Comparison of ENCODE assay signal across 8 cellular contexts in the genomic region with DNA sequence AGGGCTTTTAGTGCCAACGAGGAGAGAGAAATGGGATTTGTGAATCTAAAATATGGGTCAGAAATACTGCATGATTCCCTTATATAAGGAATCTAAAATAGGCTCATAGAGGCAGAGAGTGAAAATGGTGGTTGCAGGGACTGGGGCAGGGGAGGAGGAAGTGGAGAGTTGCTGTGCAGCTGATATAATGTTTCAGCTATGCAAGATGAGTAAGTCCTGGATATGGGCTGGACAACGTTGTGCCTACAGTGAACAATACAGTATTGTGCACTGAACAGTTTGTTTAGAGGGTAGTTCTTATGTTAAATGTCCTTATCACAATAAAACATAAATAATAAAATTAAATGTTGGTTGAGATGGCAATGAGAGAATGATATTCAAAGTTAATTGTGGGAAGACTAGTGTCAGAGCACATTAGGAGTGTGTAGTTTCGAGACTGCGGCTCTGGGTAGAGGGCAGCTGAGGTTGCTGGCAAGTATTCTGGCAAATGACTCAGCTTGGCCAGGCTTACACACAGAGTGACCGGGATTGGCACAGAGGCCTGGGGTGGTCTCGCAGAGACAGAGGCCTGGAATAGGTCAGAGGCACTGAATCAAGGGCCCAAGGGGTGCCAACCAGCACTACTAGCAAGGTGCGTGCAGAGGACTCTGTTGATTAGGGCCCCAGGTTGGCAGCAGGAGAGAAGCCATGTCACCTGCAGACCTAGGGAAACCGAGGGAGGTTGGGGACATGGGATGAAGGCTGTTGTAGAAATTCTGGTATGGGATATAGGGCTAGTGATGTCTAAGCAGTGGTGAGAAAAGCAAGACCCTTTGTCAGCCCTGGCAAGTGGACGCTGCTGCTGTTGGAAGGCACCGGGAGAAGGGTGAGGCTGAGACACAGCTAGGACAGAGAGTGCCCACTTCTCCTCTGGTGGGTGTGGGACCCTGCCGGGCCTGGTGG. TPM values are rescaled to one million over a fixed set of nuclear protein-coding genes. Genes with fewer than 3 reads are reported as not detected.
DNase-seq lines count a peak whose midpoint lies in the region; ATAC-seq and TF ChIP-seq lines count a peak whose summit lies in the region.

No MANE protein-coding gene starts in this region.

- H3K79me2 ChIP-seq in SK-N-SH (ENCODE audit: insufficient read depth) = peaks cover 8% of the 10 kb centered on the region

- H3K27ac Mint-ChIP-seq in activated CD4-positive, alpha-beta T cell treated with anti-CD3 and anti-CD28 coated beads, Interleukin-2, amount 10 ng/mL, durations not matched to agents 24 days and 14 days = no peak overlapping the region

- H3K9me3 ChIP-seq in SK-N-SH (no peaks in the 10 kb centered on the region), gastrocnemius medialis (no peaks in the 10 kb centered on the region)

- peak overlapping the region; percentile 75 to 95 for H3K27ac ChIP-seq in SK-N-SH (ENCODE audit: low read depth in 2 of 2, low read length in 1 of 2)
- H3K27ac ChIP-seq in foreskin keratinocyte = peak overlapping the region; percentile 65
- peak overlapping the region; percentile 84 to 94 (median 90) for H3K27ac ChIP-seq in gastrocnemius medialis

- TF ChIP-seq RAD21 in SK-N-SH (IDR thresholded peaks at IDR 0.05; ENCODE audit: low read length) = no peak

- ATAC-seq in HG02678 (IDR thresholded peaks at IDR 0.05; ENCODE audit: unreplicated experiment) (peak; percentile 54), foreskin keratinocyte (peak; percentile 89), gastrocnemius medialis (peak; percentile 52 to 55), GM19455 (IDR thresholded peaks at IDR 0.05; ENCODE audit: unreplicated experiment) (no peak)

- no peak for TF ChIP-seq CTCF in SK-N-SH (IDR thresholded peaks at IDR 0.05)
- TF ChIP-seq CTCF in foreskin keratinocyte (conservative IDR thresholded peaks at IDR 0.05) = no peak
- no peak for TF ChIP-seq CTCF in gastrocnemius medialis (IDR thresholded peaks at IDR 0.05 in 4 of 5, conservative IDR thresholded peaks at IDR 0.05 in 1 of 5)

- H3K4me1 ChIP-seq in SK-N-SH (ENCODE audit: control insufficient read depth in 1 of 2, insufficient read depth in 2 of 2, low read depth in 1 of 2, low read length in 1 of 2) (peaks cover 29 to 52% of the 10 kb centered on the region in 2 experiments; a peak in 3 of 4 replicates), foreskin keratinocyte (peaks cover 26% of the 10 kb centered on the region), gastrocnemius medialis (peaks cover 55 to 62% of the 10 kb centered on the region in 2 donors)

- H3K4me1 Mint-ChIP-seq in activated CD4-positive, alpha-beta T cell treated with anti-CD3 and anti-CD28 coated beads, Interleukin-2, amount 10 ng/mL, durations not matched to agents 24 days and 14 days = peaks cover 26% of the 10 kb centered on the region

- H3F3A ChIP-seq in SK-N-SH (replicated peaks; ENCODE audit: insufficient read depth) = peaks cover 20% of the 10 kb centered on the region

- peak overlapping the region; percentile 24 for H3K4me2 ChIP-seq in SK-N-SH

- H3K27me3 ChIP-seq in SK-N-SH (ENCODE audit: insufficient read depth) (no peaks in the 10 kb centered on the region), foreskin keratinocyte (no peaks in the 10 kb centered on the region), gastrocnemius medialis (no peaks in the 10 kb centered on the region)

- H3K36me3 ChIP-seq in SK-N-SH (replicated peaks in 1 of 2; ENCODE audit: control insufficient read depth in 1 of 2, insufficient read depth in 2 of 2, low read length in 1 of 2) (no peaks in the 10 kb centered on the region), gastrocnemius medialis (peaks cover 0 to 23% of the 10 kb centered on the region in 2 donors)

- no peaks in the 10 kb centered on the region for H3K36me3 Mint-ChIP-seq in activated CD4-positive, alpha-beta T cell treated with anti-CD3 and anti-CD28 coated beads, Interleukin-2, amount 10 ng/mL, durations not matched to agents 24 days and 14 days (ENCODE audit: low read depth)

- POLR2A ChIA-PET in SK-N-SH (lab: Yijun Ruan, JAX) = no interaction called here

- H3K27me3 Mint-ChIP-seq in activated CD4-positive, alpha-beta T cell treated with anti-CD3 and anti-CD28 coated beads, Interleukin-2, amount 10 ng/mL, durations not matched to agents 24 days and 14 days = no peaks in the 10 kb centered on the region

- in situ Hi-C loops in gastrocnemius medialis (cut with MboI; ENCODE audit: low sequenced_read_pairs in 4 of 4) = loop anchor here in 2 of 4 donors (25.0 kb wide), 2 partner anchors 1031 to 1569 kb away; a partner anchor contains a TSS

- no peak for TF ChIP-seq POLR2A in gastrocnemius medialis (IDR thresholded peaks at IDR 0.05)

- no peak overlapping the region for H3K4me3 Mint-ChIP-seq in activated CD4-positive, alpha-beta T cell treated with anti-CD3 and anti-CD28 coated beads, Interleukin-2, amount 10 ng/mL, durations not matched to agents 24 days and 14 days

- H3K9ac ChIP-seq in SK-N-SH = peak overlapping the region; percentile 62

- DNase-seq in GM04503 (ENCODE audit: low read depth) (peak; percentile 69), SK-N-SH (no peak), foreskin keratinocyte (peak; percentile 76 to 89), gastrocnemius medialis (peak in 1 of 2 donors; percentile 59)
- no peak for DNase-seq in activated naive CD4-positive, alpha-beta T cell (lab: John Stamatoyannopoulos, UW)
- no peak for DNase-seq in activated CD4-positive, alpha-beta T cell treated with anti-CD3 and anti-CD28 coated beads, Interleukin-2, amount 10 ng/mL, durations not matched to agents 24 days and 14 days

- peak overlapping the region; percentile 77; the same call in 1 of the 2 replicates for H2AFZ ChIP-seq in SK-N-SH (ENCODE audit: low read depth)

- H3K9me2 ChIP-seq in SK-N-SH = no peaks in the 10 kb centered on the region

- no peaks in the 10 kb centered on the region for H3K9me3 Mint-ChIP-seq in activated CD4-positive, alpha-beta T cell treated with anti-CD3 and anti-CD28 coated beads, Interleukin-2, amount 10 ng/mL, durations not matched to agents 24 days and 14 days

- H4K20me1 ChIP-seq in SK-N-SH (ENCODE audit: insufficient read depth) = no peaks in the 10 kb centered on the region

- CTCF ChIA-PET in SK-N-SH (lab: Yijun Ruan, JAX) = interaction anchor here (0.8 to 10.6 kb wide), 2 partner anchors 27 to 49 kb away, joined by 3 to 121 read pairs; no protein-coding TSS in a partner anchor

- intact Hi-C loops in gastrocnemius medialis (cut with DNase I; ENCODE audit: low total_unique reads) = loop anchor here (1.0 kb wide), 1 partner anchor 14 kb away; no protein-coding TSS in a partner anchor
- intact Hi-C loops in activated CD4-positive, alpha-beta T cell treated with anti-CD3 and anti-CD28 coated beads, Interleukin-2, amount 10 ng/mL, durations not matched to agents 24 days and 14 days (cut with micrococcal nuclease) = no loop called here

- H3K4me3 ChIP-seq in SK-N-SH (ENCODE audit: low read depth in 2 of 2, low read length in 1 of 2) (no peak overlapping the region), gastrocnemius medialis (peak overlapping the region in 3 of 4 donors; percentile 19 to 26 (median 20))

- 24% methylated on average over 10 of the region's 11 CpGs for WGBS in SK-N-SH (ENCODE audit: low lambda C conversion rate)

- TF ChIP-seq EP300 in SK-N-SH (IDR thresholded peaks at IDR 0.05; ENCODE audit: borderline replicate concordance in 1 of 2, low read depth in 1 of 2, low read length in 1 of 2) = no peak; a peak in 1 of 4 replicates

TF ChIP-seq in SK-N-SH, 30 proteins besides CTCF, POLR2A, EP300 and RAD21 (continues in another document):
- TF ChIP-seq, protein P1, sequence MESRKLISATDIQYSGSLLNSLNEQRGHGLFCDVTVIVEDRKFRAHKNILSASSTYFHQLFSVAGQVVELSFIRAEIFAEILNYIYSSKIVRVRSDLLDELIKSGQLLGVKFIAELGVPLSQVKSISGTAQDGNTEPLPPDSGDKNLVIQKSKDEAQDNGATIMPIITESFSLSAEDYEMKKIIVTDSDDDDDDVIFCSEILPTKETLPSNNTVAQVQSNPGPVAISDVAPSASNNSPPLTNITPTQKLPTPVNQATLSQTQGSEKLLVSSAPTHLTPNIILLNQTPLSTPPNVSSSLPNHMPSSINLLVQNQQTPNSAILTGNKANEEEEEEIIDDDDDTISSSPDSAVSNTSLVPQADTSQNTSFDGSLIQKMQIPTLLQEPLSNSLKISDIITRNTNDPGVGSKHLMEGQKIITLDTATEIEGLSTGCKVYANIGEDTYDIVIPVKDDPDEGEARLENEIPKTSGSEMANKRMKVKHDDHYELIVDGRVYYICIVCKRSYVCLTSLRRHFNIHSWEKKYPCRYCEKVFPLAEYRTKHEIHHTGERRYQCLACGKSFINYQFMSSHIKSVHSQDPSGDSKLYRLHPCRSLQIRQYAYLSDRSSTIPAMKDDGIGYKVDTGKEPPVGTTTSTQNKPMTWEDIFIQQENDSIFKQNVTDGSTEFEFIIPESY (IDR thresholded peaks at IDR 0.05; ENCODE audit: borderline replicate concordance, low read depth) = no peak
- TF ChIP-seq SMC3 (IDR thresholded peaks at IDR 0.05; ENCODE audit: low read depth, low read length) (no peak), FOSL2 (IDR thresholded peaks at IDR 0.05; ENCODE audit: borderline replicate concordance, low read depth) (peak; percentile 62)

RNA-seq across cellular contexts. Expression of a gene that starts 2.8 kb away (rescaled TPM):
- 5.3 and 6.1 TPM in 2 replicates for polyA plus RNA-seq in SK-N-SH (2012; rRNA removed)
- 3.2 and 4.1 TPM in 2 replicates for polyA plus RNA-seq in SK-N-SH (2012; cell fraction: cytosol; rRNA removed)
- polyA plus RNA-seq in SK-N-SH (2012; cell fraction: nucleus; rRNA removed) = 8.7 and 9.0 TPM in 2 replicates
- total RNA-seq in foreskin keratinocyte = 0.60 and 0.75 TPM in 2 replicates
- polyA plus RNA-seq in foreskin keratinocyte = 0.56 and 0.84 TPM in 2 replicates
- 100 to 1,000 TPM in 2 of 4 donors, 10 to 100 TPM in 2; 83.4 to 331 (median 120) TPM for total RNA-seq in gastrocnemius medialis
- 3.3 and 4.3 TPM in 2 replicates for total RNA-seq in activated CD4-positive, alpha-beta T cell treated with anti-CD3 and anti-CD28 coated beads, Interleukin-2, amount 10 ng/mL, durations not matched to agents 24 days and 14 days

RNA-seq across cellular contexts. Expression of a gene that starts 19.3 kb away (rescaled TPM):
- 10.2 and 13.2 TPM in 2 replicates for polyA plus RNA-seq in SK-N-SH (2012; rRNA removed)
- polyA plus RNA-seq in SK-N-SH (2012; cell fraction: cytosol; rRNA removed) = 17.1 and 20.7 TPM in 2 replicates
- polyA plus RNA-seq in SK-N-SH (2012; cell fraction: nucleus; rRNA removed) = 2.3 and 5.2 TPM in 2 replicates
- total RNA-seq in foreskin keratinocyte = 16.6 and 18.7 TPM in 2 replicates
- 9.5 and 12.2 TPM in 2 replicates for polyA plus RNA-seq in foreskin keratinocyte
- total RNA-seq in gastrocnemius medialis = 10 to 100 TPM in 2 of 4 donors, 1 to 10 TPM in 2; 3.6 to 12.3 (median 8.1) TPM
- total RNA-seq in activated CD4-positive, alpha-beta T cell treated with anti-CD3 and anti-CD28 coated beads, Interleukin-2, amount 10 ng/mL, durations not matched to agents 24 days and 14 days = 26.0 and 26.7 TPM in 2 replicates

RNA-seq across cellular contexts. Expression of a gene that starts 21.8 kb away (rescaled TPM):
- polyA plus RNA-seq in SK-N-SH (2012; rRNA removed) (11.0 and 14.1 TPM in 2 replicates), foreskin keratinocyte (0.31 and 0.34 TPM in 2 replicates)
- polyA plus RNA-seq in SK-N-SH (2012; cell fraction: cytosol; rRNA removed) = 4.6 and 5.5 TPM in 2 replicates
- 70.4 and 80.8 TPM in 2 replicates for polyA plus RNA-seq in SK-N-SH (2012; cell fraction: nucleus; rRNA removed)
- total RNA-seq in foreskin keratinocyte (0.21 and 0.51 TPM in 2 replicates), gastrocnemius medialis (10 to 100 TPM in 3 of 4 donors, 1 to 10 TPM in 1; 9.4 to 39.7 (median 24.0) TPM)
- total RNA-seq in activated CD4-positive, alpha-beta T cell treated with anti-CD3 and anti-CD28 coated beads, Interleukin-2, amount 10 ng/mL, durations not matched to agents 24 days and 14 days = 1.3 and 1.5 TPM in 2 replicates

Comparison
In these comparisons a context has a peak if more than half of its experiments do, and no peak if none do; other contexts are left out.
1. DNase-seq: peak in GM04503 (single experiment) and foreskin keratinocyte (2 of 2); none in SK-N-SH (single experiment), activated naive CD4-positive, alpha-beta T cell (0 of 4) and activated CD4-positive, alpha-beta T cell treated with anti-CD3 and anti-CD28 coated beads, Interleukin-2, amount 10 ng/mL, durations not matched to agents 24 days and 14 days (single experiment).
2. H3K4me3 ChIP-seq: peak in gastrocnemius medialis (3 of 4); none in SK-N-SH (0 of 2).
3. RNA of a gene that starts 2.8 kb away (total RNA-seq): 83.4 to 331 TPM in gastrocnemius medialis; 3.3 to 4.3 TPM in activated CD4-positive, alpha-beta T cell treated with anti-CD3 and anti-CD28 coated beads, Interleukin-2, amount 10 ng/mL, durations not matched to agents 24 days and 14 days and 0.60 to 0.75 TPM in foreskin keratinocyte; every median in the first group is over 10 times any median in the second.
4. Peak in every context shown above with its lines, with median percentiles within 50 percentile points of each other: H3K27ac ChIP-seq.